ENCODE assay signal across 8 cellular contexts in genomic region chr17:1649844-1650409, GRCh38. TPM values are rescaled to one million over a fixed set of nuclear protein-coding genes. Genes with fewer than 3 reads are reported as not detected.
DNase-seq lines count a peak whose midpoint lies in the region; ATAC-seq, FAIRE-seq and TF ChIP-seq lines count a peak whose summit lies in the region.

Gene RILP, minus strand, starts transcription at chr17:1649866. Its CDS starts 62 bp downstream, at chr17:1649804.

- intact Hi-C loops in A673 (cut with micrococcal nuclease; ENCODE audit: unreplicated experiment) = no loop called here
- intact Hi-C loops in breast epithelium (cut with DNase I; ENCODE audit: low total_unique reads) = loop anchor here (10.0 kb wide), 1 partner anchor 385 kb away; no protein-coding TSS in a partner anchor

- H3K27me3 ChIP-seq in A673 (replicated peaks; ENCODE audit: insufficient read depth, low read depth, low read length, poor library complexity) (no peaks in the 10 kb centered on the region), breast epithelium (no peaks in the 10 kb centered on the region), small intestine (ENCODE audit: control insufficient read depth in 2 of 2, insufficient read depth in 2 of 2, low read length in 2 of 2) (no peaks in the 10 kb centered on the region)

- peaks cover 11 to 25% (median 16%) of the 10 kb centered on the region in 3 donors for H3K36me3 Mint-ChIP-seq in immature natural killer cell

- H3K4me3 Mint-ChIP-seq in immature natural killer cell = peak within 1 kb of the TSS; percentile 64 to 79 (median 73)

- H3K27me3 Mint-ChIP-seq in immature natural killer cell (ENCODE audit: low read depth in 3 of 3) = peaks cover 1 to 6% (median 3%) of the 10 kb centered on the region in 3 donors

- no peaks in the 10 kb centered on the region for H3K9me3 Mint-ChIP-seq in immature natural killer cell

- H3K36me3 ChIP-seq in A673 (ENCODE audit: insufficient read depth, low read length, poor library complexity, severe bottlenecking) (peaks cover 49% of the 10 kb centered on the region), breast epithelium (peaks cover 13% of the 10 kb centered on the region), small intestine (ENCODE audit: control insufficient read depth in 2 of 2, insufficient read depth in 2 of 2, low read length in 2 of 2) (peaks cover 19 to 27% of the 10 kb centered on the region in 2 donors)

- peak within 1 kb of the TSS in 1 of 6 donors; percentile 19 for H3K27ac Mint-ChIP-seq in immature natural killer cell

- no TSS peak for BruUV-seq in A673 (replicated peaks; lab: Mats Ljungman, UMichigan)

- no peaks in the 10 kb centered on the region for H3K9me3 ChIP-seq in A673 (ENCODE audit: low read depth, low read length, poor library complexity, severe bottlenecking)
- no peaks in the 10 kb centered on the region for H3K9me3 ChIP-seq in breast epithelium
- H3K9me3 ChIP-seq in small intestine (ENCODE audit: control insufficient read depth, low read depth) = no peaks in the 10 kb centered on the region

- CTCF ChIA-PET in A673 (lab: Charles Lee) = interaction anchor here (1.4 to 1.5 kb wide), 2 partner anchors 34 to 76 kb away, joined by 4 to 16 read pairs; partner anchors contain the start of gene PRPF8

- WGBS in small intestine, 3 donors = 9 to 22% (median 17%) methylated on average over 21 to 22 of the region's 22 CpGs

- FAIRE-seq in small intestine (lab: Jason Lieb, UNC) = no peak

- H3K27ac ChIP-seq in A673 (ENCODE audit: low read depth, low read length, poor library complexity, severe bottlenecking) = peak within 1 kb of the TSS; percentile 37
- peak within 1 kb of the TSS; percentile 91 to 92 for H3K27ac ChIP-seq in breast epithelium
- H3K27ac ChIP-seq in small intestine (ENCODE audit: low read depth in 1 of 2, low read length in 1 of 2) = peak within 1 kb of the TSS; percentile 96 to 97

- peaks cover 0 to 10% of the 10 kb centered on the region in 2 donors for H3K4me1 Mint-ChIP-seq in immature natural killer cell

- H3K4me1 ChIP-seq in A673 (ENCODE audit: insufficient read depth, low read length, poor library complexity, severe bottlenecking) (peaks cover 12% of the 10 kb centered on the region), breast epithelium (peaks cover 0 to 6% of the 10 kb centered on the region in 2 donors), small intestine (ENCODE audit: control insufficient read depth in 2 of 2, insufficient read depth in 1 of 2, low read depth in 1 of 2, low read length in 1 of 2) (no peaks in the 10 kb centered on the region)

- no peak for ATAC-seq in HG02870 (IDR thresholded peaks at IDR 0.05; ENCODE audit: unreplicated experiment)
- ATAC-seq in GM21723 (IDR thresholded peaks at IDR 0.05; ENCODE audit: unreplicated experiment) = no peak

- DNase-seq in A673 (ENCODE audit: low spot score) = no peak
- DNase-seq in NOMO-1 treated with dmso at 0.1 percent for 144 hours (lab: John Stamatoyannopoulos, UW; ENCODE audit: unreplicated experiment) = peak; percentile 51
- peak; percentile 88 to 92 for DNase-seq in breast epithelium (ENCODE audit: low spot score in 2 of 2)
- DNase-seq in immature natural killer cell = no peak
- peak; percentile 98 for DNase-seq in small intestine

- no peak for TF ChIP-seq CTCF in A673 (conservative IDR thresholded peaks at IDR 0.05; ENCODE audit: low read depth, low read length)
- TF ChIP-seq CTCF in breast epithelium (IDR thresholded peaks at IDR 0.05) = no peak

- POLR2A ChIA-PET in A673 (lab: Charles Lee; ENCODE audit: low non-redundant PET) = interaction anchor here (0.5 kb wide), 1 partner anchor 1972 kb away, joined by 9 read pairs; no protein-coding TSS in a partner anchor

- peak; percentile 45 for TF ChIP-seq POLR2A in GM19193 (IDR thresholded peaks at IDR 0.05; ENCODE audit: extremely low read depth, insufficient read depth, insufficient read length)
- TF ChIP-seq POLR2A in breast epithelium (IDR thresholded peaks at IDR 0.05) = no peak

- H3K4me3 ChIP-seq in A673 (ENCODE audit: low read depth, low read length, poor library complexity, severe bottlenecking) (peak within 1 kb of the TSS; percentile 60), breast epithelium (peak within 1 kb of the TSS; percentile 73 to 80 (median 75)), small intestine (ENCODE audit: low read depth in 1 of 2, low read length in 2 of 2) (peak within 1 kb of the TSS; percentile 47 to 62)

RNA-seq across cellular contexts. Expression of gene RILP, which starts in this region (rescaled TPM):
- total RNA-seq in A673 (2021) (0.73 and 1.6 TPM in 2 replicates), breast epithelium (10 to 100 TPM; 15.4 to 42.7 (median 31.1) TPM)
- polyA plus RNA-seq in immature natural killer cell (10 to 100 TPM in 1 of 3 donors, 1 to 10 TPM in 2; 5.0 to 12.7 (median 9.2) TPM), small intestine (100 to 1,000 TPM in 1 of 3 donors, 10 to 100 TPM in 2; 24.1 to 122 (median 85.7) TPM)

Comparison
In these comparisons a context has a peak if more than half of its experiments do, and no peak if none do; other contexts are left out.
1. DNase-seq: peak in NOMO-1 treated with dmso at 0.1 percent for 144 hours (single experiment), breast epithelium (2 of 2) and small intestine (single experiment); none in A673 (single experiment) and immature natural killer cell (0 of 3).
2. H3K27ac ChIP-seq: peak in every context shown above with its lines; median percentile 96 in small intestine; 92 in breast epithelium; 37 in A673.
3. Peak in every context shown above with its lines, with median percentiles within 50 percentile points of each other: H3K4me3 ChIP-seq.